Comparison of ENCODE assay signal across 22 cellular contexts in genomic region chr14:29717906-29718305, GRCh38.
DNase-seq lines count a peak whose midpoint lies in the region; ATAC-seq, FAIRE-seq and TF ChIP-seq lines count a peak whose summit lies in the region.
"Had no signal": no experiment of that assay in that cellular context is flagged by ENCODE, and none has a peak within 500 bp of the region (broad histone marks: within the 10 kb centered on the region; RNA-seq: fewer than 3 reads in every experiment).

No MANE protein-coding gene starts in this region.

- peaks cover 12% of the 10 kb centered on the region for H3K4me1 Mint-ChIP-seq in astrocyte (ENCODE audit: low read depth, unreplicated experiment)
- H3K4me1 Mint-ChIP-seq: B cell had no signal

- H3K36me3 Mint-ChIP-seq in astrocyte (ENCODE audit: low read depth, unreplicated experiment), result no peaks in the 10 kb centered on the region
- H3K36me3 Mint-ChIP-seq: CD8-positive, alpha-beta T cell had no signal

- ATAC-seq in HG03108 (IDR thresholded peaks at IDR 0.05; ENCODE audit: unreplicated experiment), result no peak
- ATAC-seq: CD8-positive, alpha-beta T cell; Panc1 had no signal

- no peak overlapping the region for H3K27ac ChIP-seq in astrocyte (ENCODE audit: low read depth, low read length)
- H3K27ac ChIP-seq in mesendoderm (ENCODE audit: low read depth, low read length), result no peak overlapping the region
- H3K27ac ChIP-seq in effector memory CD4-positive, alpha-beta T cell (ENCODE audit: insufficient read depth, low read length, poor library complexity, severe bottlenecking), result no peak overlapping the region
- H3K27ac ChIP-seq: C4-2B had no signal

- H3K9ac ChIP-seq in astrocyte (ENCODE audit: low read length) (no peak overlapping the region), mesendoderm (ENCODE audit: low read length) (no peak overlapping the region)

- no peak overlapping the region for H2AK5ac ChIP-seq in mesendoderm (ENCODE audit: low read length)

- H3K27ac Mint-ChIP-seq in astrocyte (ENCODE audit: unreplicated experiment), result no peak overlapping the region
- H3K27ac Mint-ChIP-seq: B cell; CD8-positive, alpha-beta T cell had no signal

- H4K8ac ChIP-seq in mesendoderm (ENCODE audit: low read depth, low read length), result no peak overlapping the region

- no peak overlapping the region for H3K56ac ChIP-seq in mesendoderm (ENCODE audit: low read length)

- no peak overlapping the region for H2AFZ ChIP-seq in astrocyte (ENCODE audit: low read depth, low read length)

- H4K20me1 ChIP-seq in astrocyte (ENCODE audit: insufficient read depth, low read length), result no peaks in the 10 kb centered on the region

- H2BK15ac ChIP-seq in mesendoderm (replicated peaks; ENCODE audit: low read depth), result no peak overlapping the region

- no peaks in the 10 kb centered on the region for H3K4me1 ChIP-seq in astrocyte (ENCODE audit: insufficient read depth, low read length)
- H3K4me1 ChIP-seq in mesendoderm (ENCODE audit: control insufficient read depth, low read depth, low read length), result peaks cover 2% of the 10 kb centered on the region
- H3K4me1 ChIP-seq in effector memory CD4-positive, alpha-beta T cell (ENCODE audit: control insufficient read depth, insufficient read depth, low read length, poor library complexity, severe bottlenecking), result no peaks in the 10 kb centered on the region
- H3K4me1 ChIP-seq: Caco-2 had no signal

- H2BK120ac ChIP-seq in mesendoderm (ENCODE audit: low read depth, low read length), result no peak overlapping the region

- H3K79me2 ChIP-seq in astrocyte (ENCODE audit: insufficient read depth, low read length), result no peaks in the 10 kb centered on the region
- no peaks in the 10 kb centered on the region for H3K79me2 ChIP-seq in mesendoderm (ENCODE audit: control insufficient read depth, insufficient read depth, low read length)

- H3K27me3 Mint-ChIP-seq in astrocyte (ENCODE audit: low read depth, unreplicated experiment), result no peaks in the 10 kb centered on the region
- H3K27me3 Mint-ChIP-seq: B cell had no signal

- TF ChIP-seq CTCF in AG10803 (conservative IDR thresholded peaks at IDR 0.05; ENCODE audit: low read length) (no peak), astrocyte (IDR thresholded peaks at IDR 0.05; ENCODE audit: insufficient read depth, low read depth, low read length) (no peak)

- H4K5ac ChIP-seq in mesendoderm (ENCODE audit: low read length), result no peak overlapping the region

- DNase-seq in AG10803 (ENCODE audit: low read depth) (peak; percentile 62), NCI-H226 (peak; percentile 48), astrocyte (ENCODE audit: low read depth) (no peak), mesendoderm (peak; percentile 40), HuH-7.5 (ENCODE audit: low spot score) (no peak)
- DNase-seq in effector memory CD4-positive, alpha-beta T cell, result no peak
- DNase-seq: Caco-2; CD8-positive, alpha-beta T cell; KG1; MG63; NCI-H2029 treated with DMSO at 0.1 percent for 48 hours; NCI-H510A; NCI-H69; SHP77 treated with DMSO at 0.1 percent for 48 hours; SW 1271 had no signal

- H3K79me1 ChIP-seq in mesendoderm (ENCODE audit: low read length), result no peaks in the 10 kb centered on the region

- no peaks in the 10 kb centered on the region for H3K27me3 ChIP-seq in astrocyte (ENCODE audit: insufficient read depth, low read length)
- no peaks in the 10 kb centered on the region for H3K27me3 ChIP-seq in mesendoderm (ENCODE audit: insufficient read depth, low read length, poor library complexity)
- H3K27me3 ChIP-seq in effector memory CD4-positive, alpha-beta T cell (replicated peaks; ENCODE audit: control insufficient read depth, insufficient read depth, low read length, poor library complexity, severe bottlenecking), result no peaks in the 10 kb centered on the region
- H3K27me3 ChIP-seq: MG63 had no signal

- no peak overlapping the region for H3K18ac ChIP-seq in mesendoderm (ENCODE audit: low read length)

- H3K4me2 ChIP-seq in astrocyte (ENCODE audit: low read length) (no peak overlapping the region), mesendoderm (ENCODE audit: low read length) (no peak overlapping the region)

- H3K9me3 ChIP-seq in astrocyte (ENCODE audit: insufficient read depth, low read depth, low read length), result no peaks in the 10 kb centered on the region
- H3K9me3 ChIP-seq in effector memory CD4-positive, alpha-beta T cell (ENCODE audit: control insufficient read depth, low read length), result no peaks in the 10 kb centered on the region
- H3K9me3 ChIP-seq: Caco-2, MG63 had no signal

- WGBS in mesendoderm (ENCODE audit: extremely low coverage, insufficient coverage, low lambda C conversion rate), result no CpG with 5 or more reads among the region's 5 CpGs

- no peak overlapping the region for H3K4ac ChIP-seq in mesendoderm (ENCODE audit: low read depth, low read length)

- H3K9me3 Mint-ChIP-seq in astrocyte (ENCODE audit: unreplicated experiment), result no peaks in the 10 kb centered on the region

- H3K23ac ChIP-seq in mesendoderm (ENCODE audit: low read length), result no peak overlapping the region

- H3K4me3 ChIP-seq in AG10803 (ENCODE audit: low read length) (no peak overlapping the region), astrocyte (ENCODE audit: insufficient read depth, low read depth, low read length) (no peak overlapping the region), mesendoderm (ENCODE audit: low read length) (no peak overlapping the region)
- H3K4me3 ChIP-seq in effector memory CD4-positive, alpha-beta T cell (ENCODE audit: insufficient read depth, low read depth, low read length, poor library complexity, severe bottlenecking), result no peak overlapping the region
- H3K4me3 ChIP-seq: MG63 had no signal

- FAIRE-seq in astrocyte (lab: Jason Lieb, UNC), result peak; percentile 9
- FAIRE-seq: A204.1, GM12892, H54 had no signal

- no peak overlapping the region for H2BK5ac ChIP-seq in mesendoderm (ENCODE audit: low read length)

- H3K36me3 ChIP-seq in astrocyte (ENCODE audit: insufficient read depth, low read length) (no peaks in the 10 kb centered on the region), mesendoderm (ENCODE audit: control insufficient read depth, insufficient read depth, low read length) (no peaks in the 10 kb centered on the region)
- no peaks in the 10 kb centered on the region for H3K36me3 ChIP-seq in effector memory CD4-positive, alpha-beta T cell (ENCODE audit: control insufficient read depth, insufficient read depth, low read length)
- H3K36me3 ChIP-seq: MG63 had no signal

- H3K4me3 Mint-ChIP-seq in astrocyte (ENCODE audit: unreplicated experiment), result no peak overlapping the region
- H3K4me3 Mint-ChIP-seq: B cell; CD8-positive, alpha-beta T cell had no signal

Comparison
In these comparisons a context has a peak if more than half of its experiments do, and no peak if none do; other contexts are left out.
1. DNase-seq: peak in AG10803 (single experiment), NCI-H226 (single experiment) and mesendoderm (single experiment); none in astrocyte (single experiment), HuH-7.5 (single experiment) and effector memory CD4-positive, alpha-beta T cell (0 of 3).